Comparison of ENCODE assay signal across 8 cellular contexts in the genomic region with DNA sequence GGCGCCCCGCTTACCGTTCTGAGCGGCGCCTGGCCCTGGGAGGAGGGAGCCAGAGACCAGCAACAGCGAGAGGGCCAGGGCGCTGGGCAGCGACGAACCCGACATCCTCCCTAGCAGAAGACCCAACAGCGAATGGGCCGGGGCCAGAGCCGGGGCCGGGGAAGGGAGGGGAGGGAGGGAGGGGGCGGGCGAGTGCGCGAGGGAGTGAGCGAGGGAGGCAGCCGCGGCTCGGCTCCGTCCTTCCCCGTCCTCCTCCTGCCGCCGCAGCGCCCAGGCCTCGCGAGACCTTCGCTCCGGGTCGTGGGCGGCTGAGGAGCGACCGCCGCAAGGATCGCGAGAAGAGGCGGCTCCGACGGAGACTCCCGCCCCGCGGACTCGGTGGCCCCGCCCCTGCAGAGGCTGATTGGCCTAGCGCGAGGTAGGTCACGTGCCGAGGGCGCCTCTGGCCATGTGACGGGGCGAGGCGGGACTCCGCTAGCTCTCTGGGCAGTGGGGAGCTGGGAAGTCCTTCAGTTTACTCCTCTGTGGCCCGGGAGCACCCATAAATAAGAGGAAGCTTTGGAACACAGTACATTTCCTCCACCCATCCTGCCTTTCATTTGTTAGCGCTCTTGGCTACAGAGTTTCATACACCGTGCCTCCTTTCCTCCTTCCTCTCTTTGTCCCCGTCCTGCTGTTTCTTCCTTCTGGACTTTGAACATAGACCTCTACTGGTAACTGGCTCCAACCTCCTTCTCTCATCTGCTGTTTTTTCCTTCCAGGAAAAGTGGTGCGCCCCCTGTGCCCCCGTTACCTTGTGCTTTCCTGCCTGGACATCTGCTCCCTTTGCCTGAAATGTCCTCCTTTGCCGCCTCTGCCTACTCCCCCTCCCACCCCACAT.
DNase-seq lines count a peak whose midpoint lies in the region; ATAC-seq and TF ChIP-seq lines count a peak whose summit lies in the region.

A gene (minus strand): TSS at position 279 of the 880 bp plus-strand sequence. CDS start 174 bp downstream, at position 105.

- ATAC-seq in HG03196 (IDR thresholded peaks at IDR 0.05; ENCODE audit: unreplicated experiment), result peak; percentile 82

- in situ Hi-C loops in GM18951 (cut with MboI; ENCODE audit: low sequenced_read_pairs, unreplicated experiment), result no loop called here

- peak; percentile 95 for TF ChIP-seq POLR2A in GM18951 (IDR thresholded peaks at IDR 0.05; ENCODE audit: extremely low read depth, insufficient read depth, insufficient read length)

- DNase-seq in AG08395 (ENCODE audit: low spot score) (peak; percentile 97), NCI-H345 (lab: John Stamatoyannopoulos, UW) (peak; percentile 95), iris pigment epithelial cell (ENCODE audit: low read depth) (peak; percentile 99)
- peak; percentile 92 to 97 (median 96) for DNase-seq in activated CD4-positive, CD25-positive, alpha-beta regulatory T cell (lab: John Stamatoyannopoulos, UW)
- peak; percentile 97 for DNase-seq in central memory CD4-positive, alpha-beta T cell
- peak; percentile 98 for DNase-seq in stimulated activated CD4-positive, alpha-beta T cell treated with anti-CD3 and anti-CD28 coated beads, Interleukin-12 subunit alpha, Interleukin-12 subunit beta, amount 100 ng/mL, for 4 hours

Comparison
In these comparisons a context has a peak if more than half of its experiments do, and no peak if none do; other contexts are left out.
1. Peak in every context shown above with its lines: DNase-seq and ATAC-seq.